In the genomic region with DNA sequence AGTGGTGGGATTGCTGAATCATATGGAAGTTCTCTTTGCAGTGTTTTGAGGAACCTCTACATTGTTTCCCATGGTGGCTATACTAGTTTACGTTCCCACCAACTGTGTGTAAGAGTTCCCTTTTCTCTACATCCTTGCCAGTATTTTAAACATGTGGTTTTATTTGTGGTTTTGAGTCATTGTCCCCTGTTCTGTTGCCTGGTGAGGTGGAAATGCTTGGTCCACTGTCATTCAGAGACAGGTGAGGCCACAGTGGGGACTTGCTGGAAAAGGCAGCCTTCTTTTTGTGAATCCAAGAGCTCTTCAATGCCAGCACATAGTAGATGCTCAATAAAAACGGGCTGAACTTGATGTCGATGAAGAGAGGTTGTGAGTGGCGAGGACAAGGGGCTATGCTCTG, we compare ENCODE assay signal across 9 cellular contexts. TPM values are rescaled to one million over a fixed set of nuclear protein-coding genes. Genes with fewer than 3 reads are reported as not detected.
A peak's percentile ranks its signal among the peaks of the same experiment; 100 is the strongest.
DNase-seq lines count a peak whose midpoint lies in the region; ATAC-seq and TF ChIP-seq lines count a peak whose summit lies in the region.
"Had no signal": no experiment of that assay in that cellular context is flagged by ENCODE, and none has a peak within 500 bp of the region (broad histone marks: within the 10 kb centered on the region; RNA-seq: fewer than 3 reads in every experiment).

No MANE protein-coding gene starts in this region.

- H3K4me1 Mint-ChIP-seq in activated T-cell treated with anti-CD3 and anti-CD28 coated beads, Interleukin-2, amount 50 U/mL, for 72 hours (ENCODE audit: low read depth): peaks cover 35% of the 10 kb centered on the region

- peak in 1 of 2 donors; percentile 51 for TF ChIP-seq EP300 in tibial nerve (IDR thresholded peaks at IDR 0.05)

- H3K9me3 Mint-ChIP-seq in activated T-cell treated with anti-CD3 and anti-CD28 coated beads, Interleukin-2, amount 50 U/mL, for 72 hours: no peaks in the 10 kb centered on the region

- H3K27ac Mint-ChIP-seq in activated T-cell treated with anti-CD3 and anti-CD28 coated beads, Interleukin-2, amount 50 U/mL, for 72 hours: peak overlapping the region; percentile 25

- peak; percentile 50 to 58 for ATAC-seq in activated T-cell treated with anti-CD3 and anti-CD28 coated beads, Interleukin-2, amount 50 U/mL, for 72 hours (replicated peaks in 1 of 2)
- ATAC-seq in GM21723 (IDR thresholded peaks at IDR 0.05; ENCODE audit: unreplicated experiment) (no peak), GM19455 (IDR thresholded peaks at IDR 0.05; ENCODE audit: unreplicated experiment) (no peak)

- H3K4me3 ChIP-seq in SK-N-MC (no peak overlapping the region), fibroblast of the aortic adventitia (ENCODE audit: low read depth, low read length) (no peak overlapping the region), tibial nerve (no peak overlapping the region)

- H3K9me3 ChIP-seq in SK-N-MC (ENCODE audit: low read depth, low read length) (no peaks in the 10 kb centered on the region), tibial nerve (no peaks in the 10 kb centered on the region)

- in situ Hi-C loops in GM13976 (cut with MboI; ENCODE audit: low sequenced_read_pairs, unreplicated experiment): no loop called here

- H3K36me3 ChIP-seq in SK-N-MC (ENCODE audit: insufficient read depth, low read length) (no peaks in the 10 kb centered on the region; the same call in 1 of the 2 replicates), tibial nerve (peaks cover 0 to 6% (median 0%) of the 10 kb centered on the region in 3 donors)

- TF ChIP-seq POLR2A in tibial nerve (IDR thresholded peaks at IDR 0.05): no peak

- H3K27ac ChIP-seq in SK-N-MC (peak overlapping the region; percentile 92; the same call in 1 of the 2 replicates), tibial nerve (peak overlapping the region; percentile 6 to 97 (median 80))

- peak; percentile 29 to 41 for DNase-seq in activated T-cell treated with anti-CD3 and anti-CD28 coated beads, Interleukin-2, amount 50 U/mL, for 72 hours
- no peak for DNase-seq in activated T-cell treated with anti-CD3 and anti-CD28 coated beads, Interleukin-2, amount 50 U/mL, for 1 hour
- no peak for DNase-seq in SK-N-MC (ENCODE audit: low read depth, low spot score)
- peak; percentile 75 for DNase-seq in fibroblast of the aortic adventitia (ENCODE audit: low read depth)
- no peak for DNase-seq in tibial nerve (ENCODE audit: low spot score in 2 of 2)
- DNase-seq in GM13976 (ENCODE audit: low spot score): no peak
- DNase-seq: stimulated activated naive CD4-positive, alpha-beta T cell treated with Interleukin-2 at 50 U/mL for 16 hours had no signal

- peaks cover 0 to 81% (median 44%) of the 10 kb centered on the region in 4 donors for H3K4me1 ChIP-seq in tibial nerve

- no peak overlapping the region for H3K9ac ChIP-seq in SK-N-MC (ENCODE audit: insufficient read length)

- TF ChIP-seq CTCF in fibroblast of the aortic adventitia (IDR thresholded peaks at IDR 0.05; ENCODE audit: insufficient read depth, low read length) (no peak), tibial nerve (IDR thresholded peaks at IDR 0.05) (no peak), GM13976 (IDR thresholded peaks at IDR 0.05; ENCODE audit: borderline replicate concordance, control extremely low read depth, extremely low read depth, insufficient read depth, missing control alignments) (no peak)

- H3K4me3 Mint-ChIP-seq in activated T-cell treated with anti-CD3 and anti-CD28 coated beads, Interleukin-2, amount 50 U/mL, for 72 hours: no peak overlapping the region

- H3K27me3 ChIP-seq in tibial nerve: no peaks in the 10 kb centered on the region

- peaks cover 0 to 1% of the 10 kb centered on the region in 2 donors for H3K36me3 Mint-ChIP-seq in activated T-cell treated with anti-CD3 and anti-CD28 coated beads, Interleukin-2, amount 50 U/mL, for 72 hours (ENCODE audit: insufficient read depth in 2 of 2)

- 83 to 89% methylated on average over 4 of the region's 4 CpGs for WGBS in tibial nerve, 2 donors

- H3K27me3 Mint-ChIP-seq in activated T-cell treated with anti-CD3 and anti-CD28 coated beads, Interleukin-2, amount 50 U/mL, for 72 hours (ENCODE audit: low read depth): peaks cover 43% of the 10 kb centered on the region

RNA-seq across cellular contexts. Expression of gene SH3PXD2B, which starts 44.2 kb away (rescaled TPM):
- 1 to 10 TPM in 1 of 2 donors, under 1 TPM in 1; 0.49 to 1.3 TPM for total RNA-seq in activated T-cell treated with anti-CD3 and anti-CD28 coated beads, Interleukin-2, amount 50 U/mL, for 72 hours
- total RNA-seq in fibroblast of the aortic adventitia (ENCODE audit: low replicate concordance): 25.3 and 46.7 TPM in 2 replicates
- 10 to 100 TPM; 27.8 to 52.6 (median 44.4) TPM for total RNA-seq in tibial nerve

Comparison
In these comparisons a context has a peak if more than half of its experiments do, and no peak if none do; other contexts are left out.
1. DNase-seq: peak in activated T-cell treated with anti-CD3 and anti-CD28 coated beads, Interleukin-2, amount 50 U/mL, for 72 hours (2 of 2) and fibroblast of the aortic adventitia (single experiment); none in activated T-cell treated with anti-CD3 and anti-CD28 coated beads, Interleukin-2, amount 50 U/mL, for 1 hour (single experiment), SK-N-MC (single experiment), tibial nerve (0 of 2) and GM13976 (single experiment).
2. ATAC-seq: peak in activated T-cell treated with anti-CD3 and anti-CD28 coated beads, Interleukin-2, amount 50 U/mL, for 72 hours (2 of 2); none in GM21723 (single experiment) and GM19455 (single experiment).
3. RNA of gene SH3PXD2B, which starts 44.2 kb away (total RNA-seq): 27.8 to 52.6 TPM in tibial nerve and 25.3 to 46.7 TPM in fibroblast of the aortic adventitia; 0.49 to 1.3 TPM in activated T-cell treated with anti-CD3 and anti-CD28 coated beads, Interleukin-2, amount 50 U/mL, for 72 hours; every median in the first group is over 10 times any median in the second.